16 cellular contexts compared by ENCODE assay signal in the genomic region with DNA sequence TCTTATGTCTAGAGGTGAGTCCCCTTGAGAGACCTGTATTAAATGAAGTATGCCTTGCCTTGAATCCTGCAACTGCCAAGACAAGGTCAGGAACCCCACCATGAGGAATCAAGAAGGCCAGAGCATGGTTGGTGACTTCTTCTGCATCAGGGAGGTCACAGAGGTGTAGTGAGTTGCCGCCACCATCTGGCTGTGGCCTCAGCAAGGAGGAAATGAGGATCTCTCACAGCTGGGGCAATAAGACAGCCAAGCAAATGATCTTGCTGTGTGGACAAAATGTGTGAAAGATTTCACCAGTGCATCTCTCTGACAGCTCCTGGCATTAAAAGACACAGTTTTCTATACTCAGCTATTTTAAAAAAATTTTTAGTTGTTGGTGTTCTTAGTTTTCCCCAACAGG.
"Had no signal": no experiment of that assay in that cellular context is flagged by ENCODE, and none has a peak within 500 bp of the region (broad histone marks: within the 10 kb centered on the region; RNA-seq: fewer than 3 reads in every experiment).

No MANE protein-coding gene starts in this region.

- H3K36me3 ChIP-seq: SJCRH30 had no signal

- H3K4me3 ChIP-seq: SJCRH30 had no signal

- DNase-seq: Kasumi-1, NCI-H1092 treated with DMSO at 0.1 percent for 48 hours, NCI-H1436, NCI-H1694 treated with DMSO at 0.1 percent for 48 hours, NCI-H1930, NCI-H2081, NCI-H2107, NCI-H2227 treated with DMSO at 0.1 percent for 48 hours, NCI-H524, NCI-H526 treated with DMSO at 0.1 percent for 48 hours, NCI-H748 treated with DMSO at 0.1 percent for 48 hours, PC-3, SHP77 treated with DMSO at 0.1 percent for 48 hours, SJCRH30, T-helper 1 cell had no signal

- H3K9me3 ChIP-seq: SJCRH30 had no signal

- H3K27ac ChIP-seq: KMS-11, SJCRH30 had no signal

- H3K9ac ChIP-seq: KMS-11 had no signal

- H3K4me1 ChIP-seq: SJCRH30 had no signal
